ENCODE assay signal across 8 cellular contexts in the genomic region with DNA sequence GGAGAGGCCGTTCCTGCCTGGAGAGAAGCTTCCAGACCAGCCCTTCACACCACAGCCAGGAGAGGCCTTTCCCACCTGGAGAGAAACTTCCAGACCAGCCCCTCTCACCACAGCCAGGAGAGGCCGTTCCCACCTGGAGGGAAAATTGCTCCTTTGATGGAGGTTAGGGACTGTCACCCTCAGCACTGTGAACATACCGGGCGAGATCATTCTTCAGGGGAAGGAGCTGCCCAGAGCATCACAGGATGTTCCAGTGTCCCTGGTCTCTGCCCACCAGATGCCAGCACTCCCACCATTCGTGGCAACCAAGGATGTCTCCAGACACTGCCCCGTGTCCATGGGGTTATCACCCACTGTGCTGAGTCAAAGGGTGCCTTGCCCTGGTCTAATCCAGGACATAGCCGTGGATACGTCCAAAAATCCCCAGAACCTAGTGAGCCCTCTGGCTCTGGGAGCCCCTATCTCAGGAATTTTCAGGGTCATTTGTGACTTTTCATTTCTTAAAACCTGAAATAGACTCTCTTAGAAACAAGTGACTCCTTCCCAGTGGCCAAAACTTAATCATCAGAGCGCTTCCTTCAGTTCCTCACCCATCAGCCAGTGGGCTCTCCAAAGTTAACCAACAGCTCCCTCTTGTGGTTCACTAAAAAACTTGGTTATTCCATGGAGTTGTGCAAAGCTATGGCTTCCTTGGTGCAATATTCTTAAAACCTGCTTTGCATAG.
A peak's percentile ranks its signal among the peaks of the same experiment; 100 is the strongest.
DNase-seq lines count a peak whose midpoint lies in the region; ATAC-seq and TF ChIP-seq lines count a peak whose summit lies in the region.

No MANE protein-coding gene starts in this region.

- no peaks in the 10 kb centered on the region for H3K9me3 Mint-ChIP-seq in progenitor cell of endocrine pancreas (ENCODE audit: low read depth)

- H3K4me3 Mint-ChIP-seq in progenitor cell of endocrine pancreas (ENCODE audit: low read depth), result no peak overlapping the region

- H3K27me3 Mint-ChIP-seq in progenitor cell of endocrine pancreas, result no peaks in the 10 kb centered on the region

- TF ChIP-seq CTCF in VCaP (conservative IDR thresholded peaks at IDR 0.05) (peak; percentile 85), progenitor cell of endocrine pancreas (IDR thresholded peaks at IDR 0.05; ENCODE audit: unreplicated experiment) (peak; percentile 71)

- intact Hi-C loops in head of caudate nucleus (cut with DNase I), result no loop called here

- DNase-seq in EH (ENCODE audit: low read depth) (peak; percentile 79), H4 (ENCODE audit: low spot score) (peak; percentile 70), NCI-H2029 (lab: John Stamatoyannopoulos, UW) (peak; percentile 56), head of caudate nucleus (peak in 24 of 42 donors; percentile 13 to 77 (median 42)), progenitor cell of endocrine pancreas (ENCODE audit: low spot score, unreplicated experiment) (no peak)
- no peak for DNase-seq in activated CD4-positive, CD25-positive, alpha-beta regulatory T cell (lab: John Stamatoyannopoulos, UW)

- no peak overlapping the region for H3K27ac Mint-ChIP-seq in progenitor cell of endocrine pancreas

- ATAC-seq in GM19452 (IDR thresholded peaks at IDR 0.05; ENCODE audit: unreplicated experiment), result no peak

- H3K36me3 Mint-ChIP-seq in progenitor cell of endocrine pancreas (ENCODE audit: insufficient read depth), result peaks cover 43% of the 10 kb centered on the region

- H3K4me1 Mint-ChIP-seq in progenitor cell of endocrine pancreas (ENCODE audit: low read depth), result no peaks in the 10 kb centered on the region

- no peak overlapping the region for H3K27ac ChIP-seq in VCaP

Comparison
In these comparisons a context has a peak if more than half of its experiments do, and no peak if none do; other contexts are left out.
1. DNase-seq: peak in EH (single experiment), H4 (single experiment), NCI-H2029 (single experiment) and head of caudate nucleus (24 of 42); none in progenitor cell of endocrine pancreas (single experiment) and activated CD4-positive, CD25-positive, alpha-beta regulatory T cell (0 of 4).